14 cellular contexts compared by ENCODE assay signal in the genomic region with DNA sequence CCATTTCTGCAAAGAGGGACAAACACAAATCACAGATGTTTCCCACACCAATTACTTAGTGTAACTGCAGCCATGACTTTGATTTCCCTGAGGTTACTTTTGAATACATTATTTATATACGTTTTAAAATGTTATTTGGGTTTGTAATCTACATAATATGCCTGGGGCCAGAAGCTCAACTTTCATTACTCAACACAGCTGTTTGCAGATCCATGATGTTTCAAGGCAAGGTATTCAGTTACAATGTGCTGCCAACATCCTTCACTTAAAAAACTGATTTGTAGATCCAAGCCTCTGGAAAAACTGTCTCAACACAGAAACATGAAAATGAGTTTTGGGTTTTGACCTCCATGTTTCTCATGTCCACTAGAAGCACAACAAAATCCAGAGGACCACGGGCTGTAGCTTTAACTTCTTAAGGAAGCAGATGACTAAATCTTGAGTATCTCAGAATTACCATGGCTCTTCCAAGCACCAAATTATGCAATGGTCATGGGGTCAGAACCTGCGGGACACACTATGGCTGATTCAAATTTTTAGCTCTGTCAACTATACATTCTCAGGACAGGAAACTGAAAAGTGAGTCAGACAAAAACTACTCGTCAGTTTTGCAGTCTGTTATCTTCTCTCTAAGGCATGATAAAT.
DNase-seq lines count a peak whose midpoint lies in the region; FAIRE-seq and TF ChIP-seq lines count a peak whose summit lies in the region.
"Had no signal": no experiment of that assay in that cellular context is flagged by ENCODE, and none has a peak within 500 bp of the region (broad histone marks: within the 10 kb centered on the region; RNA-seq: fewer than 3 reads in every experiment).

No MANE protein-coding gene starts in this region.

- in situ Hi-C loops in mammary epithelial cell (cut with MboI; ENCODE audit: low sequenced_read_pairs in 2 of 2) (no loop called here), transverse colon (cut with MboI; ENCODE audit: low pct_ligation_motif_present in 1 of 4, low pct_unique_long_range_greater_than_20kb in 1 of 4, low sequenced_read_pairs in 3 of 4) (no loop called here)

- TF ChIP-seq CTCF in AG09309 (IDR thresholded peaks at IDR 0.05; ENCODE audit: control insufficient read depth, insufficient read depth, low read depth, low read length, missing control alignments), result no peak
- no peak for TF ChIP-seq CTCF in mammary epithelial cell (conservative IDR thresholded peaks at IDR 0.05 in 1 of 2, IDR thresholded peaks at IDR 0.05 in 1 of 2; ENCODE audit: extremely low read depth in 1 of 2, insufficient read depth in 1 of 2, low read depth in 1 of 2, low read length in 2 of 2)
- TF ChIP-seq CTCF in transverse colon (IDR thresholded peaks at IDR 0.05), result no peak

- intact Hi-C loops in mammary epithelial cell (cut with micrococcal nuclease), result no loop called here
- intact Hi-C loops in transverse colon (cut with DNase I; ENCODE audit: low total_unique reads), result no loop called here

- no peak overlapping the region for H2AFZ ChIP-seq in mammary epithelial cell (ENCODE audit: low read depth, low read length)

- DNase-seq in AG09309 (ENCODE audit: low read depth), result peak; percentile 49
- DNase-seq in HTR-8/SVneo (ENCODE audit: insufficient read length, low spot score), result peak; percentile 14
- DNase-seq in mammary epithelial cell, result peak; percentile 57
- peak; percentile 92 for DNase-seq in iris pigment epithelial cell (ENCODE audit: low read depth)
- no peak for DNase-seq in SK-N-DZ (ENCODE audit: low spot score)
- no peak for DNase-seq in transverse colon
- DNase-seq in SW480 (ENCODE audit: low spot score), result no peak
- DNase-seq in hippocampal formation (lab: John Stamatoyannopoulos, UW), result no peak
- DNase-seq: activated CD4-positive, alpha-beta T cell treated with anti-CD3 and anti-CD28 coated beads, Interleukin-2, amount 50 U/mL, for 1 hour; mucosa of descending colon; MV-4-11; stimulated activated naive B cell treated with anti-CD40 and anti-IgM and Interleukin-4, amounts not matched to agents 10 μg/mL and 1 μg/mL and 100 μg/mL, for 72 hours had no signal

- H3K4me3 ChIP-seq in AG09309 (ENCODE audit: control insufficient read depth, low read depth, low read length) (no peak overlapping the region), mammary epithelial cell (replicated peaks in 1 of 3; ENCODE audit: insufficient read depth in 1 of 3, low read depth in 2 of 3, low read length in 3 of 3) (no peak overlapping the region), transverse colon (no peak overlapping the region)
- H3K4me3 ChIP-seq: BLaER1 treated with 17β-estradiol and CSF1 and Interleukin-3, amounts not matched to agents 10 nM and 100 nM; cardiac muscle cell; mucosa of descending colon had no signal

- TF ChIP-seq EP300 in transverse colon (IDR thresholded peaks at IDR 0.05; ENCODE audit: low read depth), result no peak

- H3K27me3 ChIP-seq in mammary epithelial cell (ENCODE audit: insufficient read depth, low read length) (peaks cover 3% of the 10 kb centered on the region), transverse colon (no peaks in the 10 kb centered on the region)
- H3K27me3 ChIP-seq: BLaER1 treated with 17β-estradiol and CSF1 and Interleukin-3, amounts not matched to agents 10 nM and 100 nM; cardiac muscle cell had no signal

- H3K4me2 ChIP-seq in mammary epithelial cell (ENCODE audit: insufficient read depth, low read depth, low read length), result no peak overlapping the region

- CTCF ChIA-PET in mammary epithelial cell (lab: Charles Lee; ENCODE audit: low non-redundant PET), result no interaction called here

- TF ChIP-seq POLR2A in transverse colon (IDR thresholded peaks at IDR 0.05), result no peak

- BruUV-seq in mammary epithelial cell (replicated peaks; lab: Mats Ljungman, UMichigan), result no TSS peak

- FAIRE-seq in HTR-8/SVneo (lab: Jason Lieb, UNC), result no peak

- H3K4me1 ChIP-seq in mammary epithelial cell (ENCODE audit: insufficient read depth, low read length) (no peaks in the 10 kb centered on the region), transverse colon (peaks cover 0 to 10% (median 8%) of the 10 kb centered on the region in 4 donors)

- H3K79me2 ChIP-seq in mammary epithelial cell (ENCODE audit: insufficient read depth, low read length), result no peaks in the 10 kb centered on the region

- 41% methylated on average over 4 of the region's 4 CpGs for WGBS in mammary epithelial cell (ENCODE audit: low coverage, missing lambda C conversion rate)
- 64 to 76% methylated on average over 4 of the region's 4 CpGs for WGBS in transverse colon (ENCODE audit: low coverage in 1 of 2), 2 donors

- dilution Hi-C loops in mammary epithelial cell (cut with HindIII; ENCODE audit: low sequenced_read_pairs), result no loop called here

- H3K36me3 ChIP-seq in mammary epithelial cell (ENCODE audit: insufficient read depth, low read length), result no peaks in the 10 kb centered on the region
- no peaks in the 10 kb centered on the region for H3K36me3 ChIP-seq in transverse colon
- H3K36me3 ChIP-seq: cardiac muscle cell had no signal

- no peak overlapping the region for H3K9ac ChIP-seq in mammary epithelial cell (ENCODE audit: insufficient read depth, low read length)
- H3K9ac ChIP-seq: BLaER1 treated with 17β-estradiol and CSF1 and Interleukin-3, amounts not matched to agents 10 nM and 100 nM had no signal

- H3K27ac ChIP-seq in mammary epithelial cell (ENCODE audit: insufficient read depth, low read depth, low read length), result no peak overlapping the region
- H3K27ac ChIP-seq in transverse colon, result no peak overlapping the region
- H3K27ac ChIP-seq: BLaER1 treated with 17β-estradiol and CSF1 and Interleukin-3, amounts not matched to agents 10 nM and 100 nM; cardiac muscle cell had no signal

- H4K20me1 ChIP-seq in mammary epithelial cell (ENCODE audit: insufficient read depth, low read length), result no peaks in the 10 kb centered on the region
- H4K20me1 ChIP-seq: BLaER1 treated with 17β-estradiol and CSF1 and Interleukin-3, amounts not matched to agents 10 nM and 100 nM had no signal

- H3K9me3 ChIP-seq in mammary epithelial cell (replicated peaks; ENCODE audit: insufficient read depth, low read length) (no peaks in the 10 kb centered on the region), transverse colon (no peaks in the 10 kb centered on the region)
- H3K9me3 ChIP-seq: BLaER1 treated with 17β-estradiol and CSF1 and Interleukin-3, amounts not matched to agents 10 nM and 100 nM; mucosa of descending colon had no signal

Comparison
In these comparisons a context has a peak if more than half of its experiments do, and no peak if none do; other contexts are left out.
1. DNase-seq: peak in AG09309 (single experiment), HTR-8/SVneo (single experiment), mammary epithelial cell (single experiment) and iris pigment epithelial cell (single experiment); none in SK-N-DZ (single experiment), transverse colon (single experiment), SW480 (single experiment) and hippocampal formation (0 of 2).